Comparison of ENCODE assay signal across 9 cellular contexts in genomic region chr4:73221734-73222133, GRCh38. TPM values are rescaled to one million over a fixed set of nuclear protein-coding genes. Genes with fewer than 3 reads are reported as not detected.
A peak's percentile ranks its signal among the peaks of the same experiment; 100 is the strongest.
DNase-seq lines count a peak whose midpoint lies in the region; ATAC-seq and TF ChIP-seq lines count a peak whose summit lies in the region.
"Had no signal": no experiment of that assay in that cellular context is flagged by ENCODE, and none has a peak within 500 bp of the region (broad histone marks: within the 10 kb centered on the region; RNA-seq: fewer than 3 reads in every experiment).

No MANE protein-coding gene starts in this region.

- peak overlapping the region; percentile 77 for H3K9ac ChIP-seq in Loucy (ENCODE audit: low read depth, low read length, poor library complexity, severe bottlenecking)

- CTCF ChIA-PET in CD8-positive, alpha-beta T cell (lab: Charles Lee) = interaction anchor here (2.5 kb wide), 1 partner anchor 37 kb away, joined by 7 read pairs; the partner anchor contains the start of gene ANKRD17

- peaks cover 47% of the 10 kb centered on the region for H3K4me1 Mint-ChIP-seq in CD8-positive, alpha-beta T cell (ENCODE audit: low read depth)
- H3K4me1 Mint-ChIP-seq in nephron progenitor cell = peaks cover 7% of the 10 kb centered on the region

- peaks cover 20% of the 10 kb centered on the region for H3K4me1 ChIP-seq in CD8-positive, alpha-beta T cell (ENCODE audit: insufficient read depth, low read length)
- peaks cover 13% of the 10 kb centered on the region for H3K4me1 ChIP-seq in Loucy (ENCODE audit: insufficient read depth, low read length, poor library complexity, severe bottlenecking)
- H3K4me1 ChIP-seq in aorta (ENCODE audit: control insufficient read depth in 1 of 2, insufficient read depth in 2 of 2, low read length in 2 of 2) = no peaks in the 10 kb centered on the region

- no peak overlapping the region for H2AFZ ChIP-seq in Loucy (ENCODE audit: low read length)

- H3K27ac Mint-ChIP-seq in CD8-positive, alpha-beta T cell = peak overlapping the region; percentile 62
- no peak overlapping the region for H3K27ac Mint-ChIP-seq in nephron progenitor cell
- H3K27ac Mint-ChIP-seq: memory B cell had no signal

- H3K36me3 ChIP-seq in CD8-positive, alpha-beta T cell (ENCODE audit: insufficient read depth, low read length) = no peaks in the 10 kb centered on the region
- H3K36me3 ChIP-seq in Loucy (ENCODE audit: insufficient read depth, low read length) (peaks cover 8% of the 10 kb centered on the region; the same call in 1 of the 2 replicates), aorta (ENCODE audit: control insufficient read depth in 1 of 2, insufficient read depth in 2 of 2, low read length in 1 of 2) (no peaks in the 10 kb centered on the region)

- no peak for DNase-seq in CD8-positive, alpha-beta T cell
- DNase-seq in cerebellar cortex (ENCODE audit: low spot score) (peak; percentile 18), nephron progenitor cell (no peak), aorta (no peak)
- DNase-seq: NCI-H1436 treated with DMSO at 0.1 percent for 48 hours had no signal

- H3K4me3 ChIP-seq in CD8-positive, alpha-beta T cell (ENCODE audit: low read depth, low read length) = no peak overlapping the region
- H3K4me3 ChIP-seq in Loucy (ENCODE audit: low read length, poor library complexity, severe bottlenecking) (peak overlapping the region; percentile 84), aorta (ENCODE audit: low read length in 2 of 2) (no peak overlapping the region)

- no peak for ATAC-seq in CD8-positive, alpha-beta T cell
- no peak for ATAC-seq in HG03520 (IDR thresholded peaks at IDR 0.05; ENCODE audit: unreplicated experiment)
- no peak for ATAC-seq in HG03135 (IDR thresholded peaks at IDR 0.05; ENCODE audit: unreplicated experiment)
- ATAC-seq in aorta (ENCODE audit: low FRiP score) = no peak

- H3K27me3 Mint-ChIP-seq in CD8-positive, alpha-beta T cell (ENCODE audit: low read depth) = no peaks in the 10 kb centered on the region
- H3K27me3 Mint-ChIP-seq in nephron progenitor cell (ENCODE audit: low read depth, poor library complexity) = no peaks in the 10 kb centered on the region
- H3K27me3 Mint-ChIP-seq: memory B cell had no signal

- H3K4me3 Mint-ChIP-seq in CD8-positive, alpha-beta T cell = peak overlapping the region; percentile 60
- H3K4me3 Mint-ChIP-seq in nephron progenitor cell = peak overlapping the region; percentile 53
- H3K4me3 Mint-ChIP-seq: memory B cell had no signal

- intact Hi-C loops in CD8-positive, alpha-beta T cell (cut with DNase I, micrococcal nuclease) = loop anchor here (2.0 to 10.0 kb wide), 4 partner anchors 13 to 157 kb away; partner anchors contain the start of gene COX18 (in 2 of the 2)
- intact Hi-C loops in aorta (cut with DNase I) = no loop called here

- TF ChIP-seq CTCF in CD8-positive, alpha-beta T cell (IDR thresholded peaks at IDR 0.05) = no peak
- no peak for TF ChIP-seq CTCF in Loucy (conservative IDR thresholded peaks at IDR 0.05; ENCODE audit: low read length)
- no peak for TF ChIP-seq CTCF in nephron progenitor cell (IDR thresholded peaks at IDR 0.05)

- peaks cover 12% of the 10 kb centered on the region for H3K36me3 Mint-ChIP-seq in CD8-positive, alpha-beta T cell
- peaks cover 6% of the 10 kb centered on the region for H3K36me3 Mint-ChIP-seq in nephron progenitor cell (ENCODE audit: low read depth)

- H3K27me3 ChIP-seq in CD8-positive, alpha-beta T cell (ENCODE audit: insufficient read depth, low read length) = no peaks in the 10 kb centered on the region
- H3K27me3 ChIP-seq in Loucy (ENCODE audit: insufficient read depth, low read length, poor library complexity, severe bottlenecking) (no peaks in the 10 kb centered on the region), aorta (ENCODE audit: control insufficient read depth in 1 of 2, insufficient read depth in 2 of 2, low read length in 1 of 2) (no peaks in the 10 kb centered on the region)

- peak overlapping the region; percentile 73 for H3K4me2 ChIP-seq in Loucy (ENCODE audit: low read depth, low read length, poor library complexity, severe bottlenecking)

- no peaks in the 10 kb centered on the region for H3F3A ChIP-seq in Loucy (ENCODE audit: low read depth)

- peaks cover 77% of the 10 kb centered on the region for H3K79me2 ChIP-seq in Loucy (ENCODE audit: insufficient read depth, low read length)

- POLR2A ChIA-PET in CD8-positive, alpha-beta T cell (lab: Charles Lee) = interaction anchor here (1.2 kb wide), 1 partner anchor 14 kb away, joined by 4 read pairs; no protein-coding TSS in a partner anchor

- no peaks in the 10 kb centered on the region for H3K9me3 ChIP-seq in CD8-positive, alpha-beta T cell (ENCODE audit: low read length)
- H3K9me3 ChIP-seq in Loucy (ENCODE audit: insufficient read depth, low read depth, low read length) (no peaks in the 10 kb centered on the region), aorta (ENCODE audit: control insufficient read depth, low read length) (no peaks in the 10 kb centered on the region)

- no peaks in the 10 kb centered on the region for H3K9me2 ChIP-seq in Loucy (replicated peaks; ENCODE audit: low read depth, low read length)

- H3K9me3 Mint-ChIP-seq in CD8-positive, alpha-beta T cell = no peaks in the 10 kb centered on the region
- no peaks in the 10 kb centered on the region for H3K9me3 Mint-ChIP-seq in nephron progenitor cell
- H3K9me3 Mint-ChIP-seq: memory B cell had no signal

- H3K27ac ChIP-seq in CD8-positive, alpha-beta T cell (ENCODE audit: low read depth, low read length) = no peak overlapping the region
- H3K27ac ChIP-seq in aorta (ENCODE audit: low read depth in 1 of 2, low read length in 2 of 2) = peak overlapping the region in 1 of 2 donors; percentile 33

- peaks cover 60% of the 10 kb centered on the region for H4K20me1 ChIP-seq in Loucy (ENCODE audit: insufficient read depth, low read length, poor library complexity, severe bottlenecking)

- WGBS in aorta, 2 donors = 69 to 81% methylated on average over 2 of the region's 2 CpGs

RNA-seq across cellular contexts. Expression of gene ANKRD17, which starts 36.9 kb away (rescaled TPM):
- total RNA-seq in CD8-positive, alpha-beta T cell = 10 to 100 TPM; 29.6 to 29.7 TPM
- total RNA-seq in aorta = 10 to 100 TPM; 59.4 to 67.1 TPM
- polyA plus RNA-seq in aorta = 10 to 100 TPM in 1 of 2 donors, 1 to 10 TPM in 1; 4.9 to 10.6 TPM

Comparison
In these comparisons a context has a peak if more than half of its experiments do, and no peak if none do; other contexts are left out.
1. intact Hi-C loops: an anchor here in CD8-positive, alpha-beta T cell (2.0 to 10.0 kb wide); none called in aorta.